Comparison of ENCODE assay signal across 10 cellular contexts in genomic region chr4:162675661-162676060, GRCh38.
"Had no signal": no experiment of that assay in that cellular context is flagged by ENCODE, and none has a peak within 500 bp of the region (broad histone marks: within the 10 kb centered on the region; RNA-seq: fewer than 3 reads in every experiment).

No MANE protein-coding gene starts in this region.

- H3K27ac ChIP-seq: GM23248, HL-60, KMS-11 had no signal

- H3K4me2 ChIP-seq: KMS-11 had no signal

- FAIRE-seq: HepG2 had no signal

- H3K9me3 ChIP-seq: HAP-1 had no signal

- H3K4me3 ChIP-seq: GM23248, HAP-1 had no signal

- H3K36me3 ChIP-seq: HAP-1 had no signal

- H3K9ac ChIP-seq: GM23248, KMS-11 had no signal

- ATAC-seq: HCT116, HepG2 had no signal

- DNase-seq: GM23248, GOT3, H7, HFFc6, KBM-7 had no signal

- H2AFZ ChIP-seq: GM23248 had no signal

- H3K4me1 ChIP-seq: HAP-1 had no signal
